In the genomic region with DNA sequence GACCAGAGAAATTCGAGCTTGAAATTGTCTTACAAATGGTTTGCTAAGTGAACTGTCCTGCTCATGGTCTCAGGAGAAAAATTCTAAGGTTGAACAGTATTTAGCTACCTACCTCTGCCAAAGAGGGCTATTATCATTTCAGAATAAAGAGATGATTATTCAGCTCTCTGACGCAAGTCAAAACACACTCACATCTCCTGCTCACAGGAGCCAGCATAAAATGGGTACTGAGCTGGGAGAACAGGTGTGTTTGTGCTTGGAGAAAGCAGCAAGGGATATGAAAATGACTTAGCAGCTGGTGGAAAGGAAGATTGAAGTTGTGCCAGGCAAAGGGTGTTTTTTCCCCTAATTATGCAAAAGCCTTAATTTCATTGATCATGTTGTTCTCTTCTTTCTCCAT, we compare ENCODE assay signal across 20 cellular contexts.
"Had no signal": no experiment of that assay in that cellular context is flagged by ENCODE, and none has a peak within 500 bp of the region (broad histone marks: within the 10 kb centered on the region; RNA-seq: fewer than 3 reads in every experiment).

No MANE protein-coding gene starts in this region.

- H3K27ac Mint-ChIP-seq: activated naive CD4-positive, alpha-beta T cell treated with anti-CD3 and anti-CD28 coated beads, Interleukin-2, amount 50 U/mL, for 72 hours; natural killer cell treated with Interleukin-12 subunit alpha and Interleukin-12 subunit beta and Interleukin-15 and Interleukin-18, amount 100 ng/mL, for 72 hours; stimulated activated naive CD8-positive, alpha-beta T cell treated with anti-CD3 and anti-CD28 coated beads, Interleukin-15, amount 100 ng/mL, for 72 hours; type B pancreatic cell had no signal

- H3K36me3 Mint-ChIP-seq: natural killer cell treated with Interleukin-12 subunit alpha and Interleukin-12 subunit beta and Interleukin-15 and Interleukin-18, amount 100 ng/mL, for 72 hours; type B pancreatic cell had no signal

- ATAC-seq: activated naive CD4-positive, alpha-beta T cell treated with anti-CD3 and anti-CD28 coated beads, Interleukin-2, amount 50 U/mL, for 72 hours; left colon; lower lobe of right lung; natural killer cell treated with Interleukin-12 subunit alpha and Interleukin-12 subunit beta and Interleukin-15 and Interleukin-18, amount 100 ng/mL, for 72 hours; right lobe of liver; stimulated activated naive CD8-positive, alpha-beta T cell treated with anti-CD3 and anti-CD28 coated beads, Interleukin-15, amount 100 ng/mL, for 72 hours had no signal

- H3K4me1 Mint-ChIP-seq: stimulated activated naive CD8-positive, alpha-beta T cell treated with anti-CD3 and anti-CD28 coated beads, Interleukin-15, amount 100 ng/mL, for 72 hours had no signal

- H3K27me3 Mint-ChIP-seq: type B pancreatic cell had no signal

- H3K4me3 Mint-ChIP-seq: natural killer cell treated with Interleukin-12 subunit alpha and Interleukin-12 subunit beta and Interleukin-15 and Interleukin-18, amount 100 ng/mL, for 72 hours; stimulated activated naive CD8-positive, alpha-beta T cell treated with anti-CD3 and anti-CD28 coated beads, Interleukin-15, amount 100 ng/mL, for 72 hours; type B pancreatic cell had no signal

- H3K9me3 Mint-ChIP-seq: activated naive CD4-positive, alpha-beta T cell treated with anti-CD3 and anti-CD28 coated beads, Interleukin-2, amount 50 U/mL, for 72 hours; natural killer cell treated with Interleukin-12 subunit alpha and Interleukin-12 subunit beta and Interleukin-15 and Interleukin-18, amount 100 ng/mL, for 72 hours; stimulated activated naive CD8-positive, alpha-beta T cell treated with anti-CD3 and anti-CD28 coated beads, Interleukin-15, amount 100 ng/mL, for 72 hours; type B pancreatic cell had no signal

- DNase-seq: activated CD4-positive, alpha-beta T cell treated with anti-CD3 and anti-CD28 coated beads, Interleukin-2, amount 50 U/mL, for 1 hour; activated CD4-positive, CD25-positive, alpha-beta regulatory T cell treated with anti-CD3 and anti-CD28 coated beads, Interleukin-2, amount 50 U/mL, for 72 hours; activated CD8-positive, alpha-beta memory T cell treated with anti-CD3 and anti-CD28 coated beads, Interleukin-2, amount 50 U/mL, for 4 hours; activated effector memory CD4-positive, alpha-beta T cell treated with anti-CD3 and anti-CD28 coated beads, Interleukin-2, amount 50 U/mL, for 16 hours; activated T-cell treated with anti-CD3 and anti-CD28 coated beads, Interleukin-2, amount 50 U/mL, for 48 hours; adrenal gland; erythroblast; foreskin melanocyte; hypothalamus; islet precursor cell; left colon; lower lobe of right lung; right lobe of liver; small intestine; stimulated activated CD4-positive, alpha-beta T cell treated with anti-CD3 and anti-CD28 coated beads, Interleukin-15, amount 100 ng/mL, for 24 hours; stimulated activated CD4-positive, alpha-beta T cell treated with anti-CD3 and anti-CD28 coated beads, Interleukin-2, amount 100 ng/mL, for 48 hours; stimulated activated naive CD8-positive, alpha-beta T cell treated with anti-CD3 and anti-CD28 coated beads, Interleukin-15, amount 100 ng/mL, for 72 hours had no signal
